2 cellular contexts compared by ENCODE assay signal in genomic region chrX:155215443-155216178, GRCh38.
A peak's percentile ranks its signal among the peaks of the same experiment; 100 is the strongest.
TF ChIP-seq lines count a peak whose summit lies in the region.

No MANE protein-coding gene starts in this region.

TF ChIP-seq in K562, 482 proteins besides CTCF, POLR2A, EP300 and RAD21 (continues in another document):
- TF ChIP-seq PHF21A (IDR thresholded peaks at IDR 0.05; ENCODE audit: borderline replicate concordance, low read depth): no peak
- TF ChIP-seq ZSCAN32 (CRISPR knock-in tag; IDR thresholded peaks at IDR 0.05): no peak
- peak; percentile 97 for TF ChIP-seq PRDM10 (IDR thresholded peaks at IDR 0.05; ENCODE audit: partially characterized antibody)
- no peak for TF ChIP-seq RHOXF2B (CRISPR knock-in tag; conservative IDR thresholded peaks at IDR 0.05)
- TF ChIP-seq KAT8 (IDR thresholded peaks at IDR 0.05; ENCODE audit: low read depth): no peak
- peak; percentile 82 for TF ChIP-seq CEBPG (CRISPR knock-in tag; IDR thresholded peaks at IDR 0.05)
- TF ChIP-seq CEBPG (tag; conservative IDR thresholded peaks at IDR 0.05 in 1 of 2, IDR thresholded peaks at IDR 0.05 in 1 of 2): peak; percentile 96
- TF ChIP-seq BMI1 (IDR thresholded peaks at IDR 0.05; ENCODE audit: low read length): no peak
- TF ChIP-seq ZNF431 (CRISPR knock-in tag; IDR thresholded peaks at IDR 0.05): no peak
- no peak for TF ChIP-seq CTBP1 (IDR thresholded peaks at IDR 0.05; ENCODE audit: borderline replicate concordance)
- TF ChIP-seq IFI16 (CRISPR knock-in tag; IDR thresholded peaks at IDR 0.05): no peak
- TF ChIP-seq TOE1 (IDR thresholded peaks at IDR 0.05; ENCODE audit: borderline replicate concordance): 0 out of 2 replicates have a peak, but pooled peaks have one; percentile 18
- no peak for TF ChIP-seq TOE1 (CRISPR knock-in tag; IDR thresholded peaks at IDR 0.05; ENCODE audit: borderline replicate concordance, low read depth)
- TF ChIP-seq ZNF79 (CRISPR knock-in tag; IDR thresholded peaks at IDR 0.05; ENCODE audit: low read depth): no peak
- TF ChIP-seq RB1 (IDR thresholded peaks at IDR 0.05; ENCODE audit: low read depth): no peak
- no peak for TF ChIP-seq ZNF311 (CRISPR knock-in tag; IDR thresholded peaks at IDR 0.05)
- TF ChIP-seq KLF13 (tag; IDR thresholded peaks at IDR 0.05; ENCODE audit: borderline replicate concordance, low read depth): no peak
- no peak for TF ChIP-seq SREBF1 (IDR thresholded peaks at IDR 0.05; ENCODE audit: borderline replicate concordance, low read depth, low read length)
- no peak for TF ChIP-seq CAMTA2 (CRISPR knock-in tag; conservative IDR thresholded peaks at IDR 0.05)
- no peak for TF ChIP-seq KAT7 (CRISPR knock-in tag; IDR thresholded peaks at IDR 0.05; ENCODE audit: borderline replicate concordance)
- no peak for TF ChIP-seq MAFG (tag; conservative IDR thresholded peaks at IDR 0.05)
- no peak for TF ChIP-seq BCLAF1 (IDR thresholded peaks at IDR 0.05; ENCODE audit: borderline replicate concordance in 1 of 2, control insufficient read depth in 1 of 2, low read depth in 2 of 2, low read length in 1 of 2)
- TF ChIP-seq ZNF395 (CRISPR knock-in tag; IDR thresholded peaks at IDR 0.05): no peak
- TF ChIP-seq ZFP1 (CRISPR knock-in tag; IDR thresholded peaks at IDR 0.05): no peak
- no peak for TF ChIP-seq GTF2E2 (tag; IDR thresholded peaks at IDR 0.05)

TF ChIP-seq in HepG2, 621 proteins besides CTCF, POLR2A, EP300 and RAD21:
- TF ChIP-seq MEF2D (CRISPR knock-in tag; IDR thresholded peaks at IDR 0.05) (no peak), CEBPG (CRISPR knock-in tag; IDR thresholded peaks at IDR 0.05) (peak; percentile 70), ZFY (CRISPR knock-in tag; IDR thresholded peaks at IDR 0.05) (0 out of 2 replicates have a peak, but pooled peaks have one; percentile 30), ZMAT3 (CRISPR knock-in tag; conservative IDR thresholded peaks at IDR 0.05) (0 out of 2 replicates have a peak, but pooled peaks have one; percentile 31), ZBTB42 (CRISPR knock-in tag; IDR thresholded peaks at IDR 0.05) (no peak), NAIF1 (CRISPR knock-in tag; IDR thresholded peaks at IDR 0.05; ENCODE audit: borderline replicate concordance) (0 out of 2 replicates have a peak, but pooled peaks have one; percentile 30), KDM5B (CRISPR knock-in tag; IDR thresholded peaks at IDR 0.05; ENCODE audit: borderline replicate concordance) (0 out of 2 replicates have a peak, but pooled peaks have one; percentile 40), EHMT2 (IDR thresholded peaks at IDR 0.05; ENCODE audit: borderline replicate concordance, low read depth, low read length) (0 out of 2 replicates have a peak, but pooled peaks have one; percentile 33), ZNF605 (CRISPR knock-in tag; IDR thresholded peaks at IDR 0.05) (0 out of 2 replicates have a peak, but pooled peaks have one; percentile 6), CEBPB (IDR thresholded peaks at IDR 0.05; ENCODE audit: borderline replicate concordance, low read depth, low read length) (peak; percentile 78)
TF ChIP-seq in HepG2: peak in this region for 8.
